ENCODE assay signal across 17 cellular contexts in the genomic region with DNA sequence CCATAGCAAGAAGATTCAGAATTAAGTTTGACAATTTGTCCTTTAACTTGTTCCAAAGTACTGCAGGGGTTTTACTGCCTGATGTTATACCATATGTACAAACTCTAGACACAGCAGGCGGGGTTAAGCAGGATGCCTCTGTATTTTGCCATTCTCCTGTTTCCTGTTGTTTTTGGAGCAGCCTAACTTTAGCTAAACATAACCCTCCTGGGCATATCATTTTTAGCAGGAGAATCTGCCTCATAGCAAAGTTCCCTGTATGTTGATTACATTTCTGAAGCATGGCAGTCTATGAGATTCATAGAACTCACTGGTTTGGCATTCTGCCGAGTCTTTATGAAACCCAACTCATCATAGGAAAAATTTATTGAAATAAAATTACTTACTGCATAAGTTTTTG. TPM values are rescaled to one million over a fixed set of nuclear protein-coding genes. Genes with fewer than 3 reads are reported as not detected.
A peak's percentile ranks its signal among the peaks of the same experiment; 100 is the strongest.
DNase-seq lines count a peak whose midpoint lies in the region; ATAC-seq, FAIRE-seq and TF ChIP-seq lines count a peak whose summit lies in the region.
"Had no signal": no experiment of that assay in that cellular context is flagged by ENCODE, and none has a peak within 500 bp of the region (broad histone marks: within the 10 kb centered on the region; RNA-seq: fewer than 3 reads in every experiment).

No MANE protein-coding gene starts in this region.

- peak; percentile 85 for FAIRE-seq in endothelial cell of umbilical vein (lab: Jason Lieb, UNC)
- FAIRE-seq: bronchial epithelial cell, GM12891 had no signal

- H3K4me2 ChIP-seq in OCI-LY7 (ENCODE audit: low read length) (peak overlapping the region; percentile 85), endothelial cell of umbilical vein (ENCODE audit: insufficient read depth, low read length) (peak overlapping the region; percentile 58)

- CTCF ChIA-PET in OCI-LY7 (lab: Charles Lee; ENCODE audit: unreplicated experiment) = interaction anchor here (1.7 kb wide), 1 partner anchor 10 kb away, joined by 4 read pairs; no protein-coding TSS in a partner anchor
- CTCF ChIA-PET in endothelial cell of umbilical vein (lab: Charles Lee) = interaction anchor here (1.4 to 4.2 kb wide), 4 partner anchors 9 to 182 kb away, joined by 5 to 18 read pairs (median 8); no protein-coding TSS in a partner anchor

- TF ChIP-seq CTCF in OCI-LY7 (conservative IDR thresholded peaks at IDR 0.05; ENCODE audit: low read length) = no peak
- no peak for TF ChIP-seq CTCF in endothelial cell of umbilical vein (IDR thresholded peaks at IDR 0.05; ENCODE audit: extremely low read depth in 1 of 2, insufficient read depth in 1 of 2, low read depth in 1 of 2, low read length in 2 of 2)
- TF ChIP-seq CTCF in transverse colon (IDR thresholded peaks at IDR 0.05) = no peak

- H4K20me1 ChIP-seq in OCI-LY7 (ENCODE audit: insufficient read depth, low read length) (no peaks in the 10 kb centered on the region), endothelial cell of umbilical vein (replicated peaks; ENCODE audit: control insufficient read depth, extremely low read depth, insufficient read depth, low read length) (no peaks in the 10 kb centered on the region)

- no peak overlapping the region for H3K9ac ChIP-seq in endothelial cell of umbilical vein (replicated peaks; ENCODE audit: extremely low read depth, insufficient read depth, low read length)

- H3K36me3 ChIP-seq in OCI-LY7 (ENCODE audit: insufficient read depth, low read length) (peaks cover 7% of the 10 kb centered on the region), endothelial cell of umbilical vein (ENCODE audit: control insufficient read depth in 2 of 2, extremely low read depth in 1 of 2, insufficient read depth in 2 of 2, low read length in 2 of 2) (no peaks in the 10 kb centered on the region), neuron (ENCODE audit: insufficient read depth, low read length) (peaks cover 19% of the 10 kb centered on the region), transverse colon (no peaks in the 10 kb centered on the region)
- H3K36me3 ChIP-seq: left lung, neutrophil had no signal

- peaks cover 72% of the 10 kb centered on the region for H3K79me2 ChIP-seq in OCI-LY7 (ENCODE audit: insufficient read depth, low read depth, low read length)
- H3K79me2 ChIP-seq in endothelial cell of umbilical vein (ENCODE audit: control insufficient read depth, insufficient read depth, low read length) = peaks cover 6% of the 10 kb centered on the region

- dilution Hi-C loops in endothelial cell of umbilical vein (cut with MboI; ENCODE audit: extremely low pct_ligation_motif_present, low sequenced_read_pairs) = no loop called here

- no peak for ATAC-seq in GM18519 (IDR thresholded peaks at IDR 0.05; ENCODE audit: low FRiP score, unreplicated experiment)
- ATAC-seq in HG03159 (IDR thresholded peaks at IDR 0.05; ENCODE audit: unreplicated experiment) = no peak
- no peak for ATAC-seq in HG02981 (IDR thresholded peaks at IDR 0.05; ENCODE audit: unreplicated experiment)
- ATAC-seq: left lung had no signal

- H3K9me1 ChIP-seq in endothelial cell of umbilical vein (replicated peaks; ENCODE audit: control insufficient read depth, extremely low read depth, insufficient read depth, low read length) = no peaks in the 10 kb centered on the region

- intact Hi-C loops in OCI-LY7 (cut with micrococcal nuclease; ENCODE audit: unreplicated experiment) (loop anchor here (1.0 kb wide), 1 partner anchor 11 kb away; no protein-coding TSS in a partner anchor), endothelial cell of umbilical vein (cut with micrococcal nuclease) (no loop called here), transverse colon (cut with DNase I; ENCODE audit: low total_unique reads) (no loop called here)

- no peaks in the 10 kb centered on the region for H3K9me2 ChIP-seq in OCI-LY7 (ENCODE audit: insufficient read depth, low read length)

- H3K27me3 ChIP-seq in endothelial cell of umbilical vein (ENCODE audit: control insufficient read depth in 2 of 2, insufficient read depth in 2 of 2, low read length in 2 of 2) (no peaks in the 10 kb centered on the region), neuron (ENCODE audit: insufficient read depth, low read length) (no peaks in the 10 kb centered on the region), transverse colon (peaks cover 22% of the 10 kb centered on the region)
- H3K27me3 ChIP-seq: testis had no signal

- peak overlapping the region; percentile 72 for H3K27ac ChIP-seq in OCI-LY7 (ENCODE audit: low read depth, low read length, poor library complexity, severe bottlenecking)
- H3K27ac ChIP-seq in endothelial cell of umbilical vein (ENCODE audit: insufficient read depth, low read depth, low read length) = no peak overlapping the region
- no peak overlapping the region for H3K27ac ChIP-seq in transverse colon
- H3K27ac ChIP-seq: left lung, neutrophil, testis, VCaP had no signal

- DNase-seq in DMS 273 treated with DMSO at 0.1 percent for 48 hours (lab: John Stamatoyannopoulos, UW) (peak; percentile 41), OCI-LY7 (ENCODE audit: low spot score) (peak; percentile 29), endothelial cell of umbilical vein (ENCODE audit: low read depth, low spot score) (peak; percentile 80), transverse colon (no peak)
- DNase-seq: DMS79, hippocampal formation, left lung, OCI-M1, testis had no signal

- H2AFZ ChIP-seq in OCI-LY7 (ENCODE audit: low read length) (peak overlapping the region; percentile 69), endothelial cell of umbilical vein (ENCODE audit: low read depth, low read length) (no peak overlapping the region), neuron (ENCODE audit: low read depth, low read length) (no peak overlapping the region)

- no peak for TF ChIP-seq EP300 in transverse colon (IDR thresholded peaks at IDR 0.05; ENCODE audit: low read depth)

- BruUV-seq in OCI-LY7 (replicated peaks; lab: Mats Ljungman, UMichigan) = no TSS peak
- no TSS peak for BruUV-seq in endothelial cell of umbilical vein (replicated peaks; lab: Mats Ljungman, UMichigan)

- in situ Hi-C loops in transverse colon (cut with MboI; ENCODE audit: low pct_ligation_motif_present in 1 of 4, low pct_unique_long_range_greater_than_20kb in 1 of 4, low sequenced_read_pairs in 3 of 4) = no loop called here

- 75 to 91% methylated on average over 1 to 2 of the region's 2 CpGs for WGBS in transverse colon (ENCODE audit: low coverage in 1 of 2), 2 donors

- POLR2A ChIA-PET in OCI-LY7 (lab: Charles Lee) (interaction anchor here (0.6 to 7.0 kb wide), 7 partner anchors 11 to 1665 kb away, joined by 3 to 90 read pairs (median 3); no protein-coding TSS in a partner anchor), endothelial cell of umbilical vein (lab: Charles Lee) (no interaction called here)

- H3K4me1 ChIP-seq in OCI-LY7 (ENCODE audit: insufficient read depth, low read length, poor library complexity, severe bottlenecking) (peaks cover 46% of the 10 kb centered on the region), endothelial cell of umbilical vein (ENCODE audit: control insufficient read depth, extremely low read depth, insufficient read depth, low read length) (peaks cover 22% of the 10 kb centered on the region), neuron (ENCODE audit: insufficient read depth, low read length) (peaks cover 31% of the 10 kb centered on the region), transverse colon (peaks cover 0 to 17% (median 5%) of the 10 kb centered on the region in 4 donors)

- H3K4me3 ChIP-seq in OCI-LY7 (ENCODE audit: low read depth, low read length, poor library complexity, severe bottlenecking) = peak overlapping the region; percentile 92
- no peak overlapping the region for H3K4me3 ChIP-seq in endothelial cell of umbilical vein (replicated peaks in 1 of 3; ENCODE audit: insufficient read depth in 1 of 3, low read depth in 1 of 3, low read length in 3 of 3)
- peak overlapping the region; percentile 16 for H3K4me3 ChIP-seq in neuron (ENCODE audit: low read length)
- H3K4me3 ChIP-seq in transverse colon = no peak overlapping the region
- H3K4me3 ChIP-seq: left lung, testis had no signal

- TF ChIP-seq POLR2A in endothelial cell of umbilical vein (IDR thresholded peaks at IDR 0.05; ENCODE audit: low read depth, low read length) (no peak), transverse colon (IDR thresholded peaks at IDR 0.05) (no peak)

- H3K9me3 ChIP-seq in OCI-LY7 (ENCODE audit: low read length) (no peaks in the 10 kb centered on the region), endothelial cell of umbilical vein (replicated peaks; ENCODE audit: control insufficient read depth, insufficient read depth, low read length) (no peaks in the 10 kb centered on the region), neuron (ENCODE audit: low read length) (peaks cover 8% of the 10 kb centered on the region), transverse colon (no peaks in the 10 kb centered on the region)
- H3K9me3 ChIP-seq: left lung, neutrophil, testis had no signal

TF ChIP-seq in endothelial cell of umbilical vein, 7 proteins besides CTCF, POLR2A, EP300 and RAD21 (continues in another document):
- TF ChIP-seq POLR2AphosphoS5 (IDR thresholded peaks at IDR 0.05; ENCODE audit: insufficient read depth, low read depth, low read length) (no peak), GATA2 (IDR thresholded peaks at IDR 0.05; ENCODE audit: insufficient read depth, insufficient read length, low read depth, low read length) (no peak)

RNA-seq across cellular contexts. Expression of gene LHFPL6, which starts 5.2 kb away (rescaled TPM):
- total RNA-seq in OCI-LY7 (2014; rRNA removed; shearing (Covaris generic)) = 27.7 TPM in 2 replicates
- 15.1 and 19.7 TPM in 2 replicates for total RNA-seq in OCI-LY7 (2022)
- 16.6 and 17.5 TPM in 2 replicates for total RNA-seq in endothelial cell of umbilical vein
- polyA plus RNA-seq in endothelial cell of umbilical vein = 13.1 and 19.4 TPM in 2 replicates
- 23.1 and 23.9 TPM in 2 replicates for polyA plus RNA-seq in endothelial cell of umbilical vein (2011; cell fraction: cytosol; rRNA removed)
- 8.0 and 10.7 TPM in 2 replicates for polyA plus RNA-seq in endothelial cell of umbilical vein (2011; cell fraction: nucleus; rRNA removed)
- polyA plus RNA-seq in endothelial cell of umbilical vein (2012) = 23.5 and 26.3 TPM in 2 replicates
- polyA minus RNA-seq in endothelial cell of umbilical vein = 29.6 and 35.1 TPM in 2 replicates
- not detected for polyA minus RNA-seq in endothelial cell of umbilical vein (2011; cell fraction: cytosol; rRNA and poly(A)+ RNA removed)
- polyA minus RNA-seq in endothelial cell of umbilical vein (2011; cell fraction: nucleus; rRNA and poly(A)+ RNA removed) = 30.8 and 31.8 TPM in 2 replicates
- 10 to 100 TPM in 2 of 4 donors, 1 to 10 TPM in 2; 4.2 to 18.6 (median 9.3) TPM for total RNA-seq in transverse colon

RNA-seq across cellular contexts. Expression of gene COG6, which starts 57.6 kb away (rescaled TPM):
- 20.1 and 30.1 TPM in 2 replicates for total RNA-seq in OCI-LY7 (2014; rRNA removed; shearing (Covaris generic))
- total RNA-seq in OCI-LY7 (2022) (33.2 and 45.9 TPM in 2 replicates), endothelial cell of umbilical vein (33.1 and 41.1 TPM in 2 replicates), transverse colon (100 to 1,000 TPM in 1 of 4 donors, 10 to 100 TPM in 3; 17.6 to 109 (median 27.6) TPM)
- polyA plus RNA-seq in endothelial cell of umbilical vein = 11.0 and 12.1 TPM in 2 replicates
- polyA plus RNA-seq in endothelial cell of umbilical vein (2011; cell fraction: cytosol; rRNA removed) = 11.4 and 15.3 TPM in 2 replicates
- polyA plus RNA-seq in endothelial cell of umbilical vein (2011; cell fraction: nucleus; rRNA removed) = 21.1 and 22.9 TPM in 2 replicates
- 17.2 and 19.5 TPM in 2 replicates for polyA plus RNA-seq in endothelial cell of umbilical vein (2012)
- 20.5 and 21.9 TPM in 2 replicates for polyA minus RNA-seq in endothelial cell of umbilical vein
- polyA minus RNA-seq in endothelial cell of umbilical vein (2011; cell fraction: cytosol; rRNA and poly(A)+ RNA removed) = 4.8 TPM
- 39.6 and 46.6 TPM in 2 replicates for polyA minus RNA-seq in endothelial cell of umbilical vein (2011; cell fraction: nucleus; rRNA and poly(A)+ RNA removed)

Comparison
In these comparisons a context has a peak if more than half of its experiments do, and no peak if none do; other contexts are left out.
1. H3K4me3 ChIP-seq: peak in OCI-LY7 (single experiment) and neuron (single experiment); none in endothelial cell of umbilical vein (0 of 3) and transverse colon (0 of 4).